Comparison of ENCODE assay signal across 35 cellular contexts in genomic region chr2:21371499-21372003, GRCh38.
DNase-seq lines count a peak whose midpoint lies in the region; ATAC-seq, FAIRE-seq and TF ChIP-seq lines count a peak whose summit lies in the region.
"Had no signal": no experiment of that assay in that cellular context is flagged by ENCODE, and none has a peak within 500 bp of the region (broad histone marks: within the 10 kb centered on the region; RNA-seq: fewer than 3 reads in every experiment).

No MANE protein-coding gene starts in this region.

- TF ChIP-seq POLR2A in HepG2 (IDR thresholded peaks at IDR 0.05; ENCODE audit: insufficient read depth in 1 of 2, low read depth in 2 of 2, low read length in 2 of 2) (no peak), right lobe of liver (IDR thresholded peaks at IDR 0.05) (no peak), IMR-90 (IDR thresholded peaks at IDR 0.05; ENCODE audit: low read depth, low read length) (no peak), K562 (conservative IDR thresholded peaks at IDR 0.05) (no peak)

- TF ChIP-seq RAD21 in HepG2 (CRISPR knock-in tag; IDR thresholded peaks at IDR 0.05) (no peak), IMR-90 (IDR thresholded peaks at IDR 0.05; ENCODE audit: low read length) (no peak), K562 (CRISPR knock-in tag; conservative IDR thresholded peaks at IDR 0.05 in 1 of 2, IDR thresholded peaks at IDR 0.05 in 1 of 2) (no peak)

- no peaks in the 10 kb centered on the region for H3K79me1 ChIP-seq in IMR-90 (ENCODE audit: low read depth in 1 of 2, low read length in 2 of 2)

- WGBS in HepG2 (ENCODE audit: low lambda C conversion rate), result 16% methylated on average over 5 of the region's 5 CpGs
- WGBS in right lobe of liver (ENCODE audit: insufficient coverage, low coverage, low lambda C conversion rate, missing lambda C conversion rate), result 63% methylated on average over 5 of the region's 5 CpGs
- 43% methylated on average over 1 of the region's 5 CpGs; no CpG with 5 or more reads in 1 of the 2 experiments for WGBS in IMR-90 (ENCODE audit: extremely low coverage in 2 of 2, insufficient read length in 1 of 2), 2 experiments
- WGBS in K562 (ENCODE audit: insufficient coverage, low coverage, missing lambda C conversion rate), result 0% methylated on average over 4 of the region's 5 CpGs

- H3K4me1 ChIP-seq in HepG2 (ENCODE audit: insufficient read depth, low read length) (no peaks in the 10 kb centered on the region), right lobe of liver (no peaks in the 10 kb centered on the region), HEK293 (ENCODE audit: control insufficient read depth, insufficient read depth, low read length) (no peaks in the 10 kb centered on the region), IMR-90 (ENCODE audit: control insufficient read depth, insufficient read depth, low read length) (no peaks in the 10 kb centered on the region), K562 (replicated peaks in 1 of 2; ENCODE audit: control insufficient read depth in 2 of 2, insufficient read depth in 2 of 2, low read length in 2 of 2) (no peaks in the 10 kb centered on the region)
- H3K4me1 ChIP-seq: A549; BLaER1; BLaER1 treated with 17β-estradiol and CSF1 and Interleukin-3, amounts not matched to agents 10 nM and 100 nM; Caco-2 had no signal

- H3K18ac ChIP-seq in IMR-90 (ENCODE audit: low read depth, low read length), result no peak overlapping the region

- TF ChIP-seq CTCF in HepG2 (CRISPR knock-in tag; IDR thresholded peaks at IDR 0.05) (no peak), right lobe of liver (IDR thresholded peaks at IDR 0.05) (no peak), HEK293 (tag by site-specific recombination; IDR thresholded peaks at IDR 0.05) (no peak), IMR-90 (conservative IDR thresholded peaks at IDR 0.05; ENCODE audit: low read depth, low read length) (no peak), K562 (IDR thresholded peaks at IDR 0.05 in 2 of 3, conservative IDR thresholded peaks at IDR 0.05 in 1 of 3; ENCODE audit: insufficient read depth in 2 of 3, low read depth in 1 of 3, low read length in 3 of 3) (no peak)

- DNase-seq in HepG2 (ENCODE audit: low spot score), result no peak
- DNase-seq in right lobe of liver, result no peak
- DNase-seq in IMR-90, result no peak
- DNase-seq in K562 (ENCODE audit: extremely low read depth in 1 of 4, low spot score in 3 of 4), result no peak
- no peak for DNase-seq in occipital lobe (lab: John Stamatoyannopoulos, UW)
- no peak for DNase-seq in NCI-H2029 treated with DMSO at 0.1 percent for 48 hours (lab: John Stamatoyannopoulos, UW)
- DNase-seq in GDM1 (lab: John Stamatoyannopoulos, UW), result no peak
- DNase-seq: 8988T; ACHN; AML-193; BE2C; C1 segment of cervical spinal cord; Caco-2; Calu3; CD4-positive, alpha-beta memory T cell; CD4-positive, alpha-beta T cell; CD4-positive, CD25-positive, alpha-beta regulatory T cell; CD8-positive, alpha-beta memory T cell; CD8-positive, alpha-beta T cell; COR-L47; DMS 273 treated with DMSO at 0.1 percent for 48 hours; DMS153; DMS53; DMS79; DMS79 treated with DMSO at 0.1 percent for 48 hours; DND-41; EL had no signal

- no peak overlapping the region for H2BK5ac ChIP-seq in IMR-90 (ENCODE audit: low read depth, low read length, poor library complexity, severe bottlenecking)

- no peak overlapping the region for H4K91ac ChIP-seq in IMR-90 (ENCODE audit: insufficient read depth, low read depth, low read length)

- H3K4me2 ChIP-seq in HepG2 (ENCODE audit: low read depth, low read length), result no peak overlapping the region
- no peak overlapping the region for H3K4me2 ChIP-seq in IMR-90 (ENCODE audit: low read depth, low read length)
- no peak overlapping the region for H3K4me2 ChIP-seq in K562 (ENCODE audit: insufficient read depth, low read length)
- H3K4me2 ChIP-seq: A549; BLaER1; BLaER1 treated with 17β-estradiol and CSF1 and Interleukin-3, amounts not matched to agents 10 nM and 100 nM had no signal

- H2AK5ac ChIP-seq in IMR-90 (ENCODE audit: low read depth, low read length), result no peak overlapping the region

- H3K27me3 ChIP-seq in HepG2 (ENCODE audit: control insufficient read depth in 1 of 2, insufficient read depth in 2 of 2, low read length in 2 of 2) (no peaks in the 10 kb centered on the region; a peak in 1 of 5 replicates), right lobe of liver (no peaks in the 10 kb centered on the region), IMR-90 (ENCODE audit: control insufficient read depth, insufficient read depth, low read length) (no peaks in the 10 kb centered on the region), K562 (ENCODE audit: control insufficient read depth in 2 of 2, insufficient read depth in 2 of 2, low read length in 2 of 2) (no peaks in the 10 kb centered on the region)
- H3K27me3 ChIP-seq: BE2C had no signal

- no peaks in the 10 kb centered on the region for H3K79me2 ChIP-seq in HepG2 (ENCODE audit: insufficient read depth, low read length)
- H3K79me2 ChIP-seq in K562 (ENCODE audit: control insufficient read depth, insufficient read depth, low read length), result no peaks in the 10 kb centered on the region

- H3K9me1 ChIP-seq in IMR-90 (ENCODE audit: insufficient read depth, low read length) (no peaks in the 10 kb centered on the region), K562 (ENCODE audit: control insufficient read depth, insufficient read depth, low read length) (no peaks in the 10 kb centered on the region)

- POLR2A ChIA-PET in HepG2 (lab: Yijun Ruan, JAX), result no interaction called here
- POLR2A ChIA-PET in HEK293 (lab: Yijun Ruan, JAX), result no interaction called here
- POLR2A ChIA-PET in IMR-90 (lab: Charles Lee; ENCODE audit: unreplicated experiment), result no interaction called here
- POLR2A ChIA-PET in K562 (lab: Yijun Ruan, JAX), result no interaction called here

- no peak overlapping the region for H2AK9ac ChIP-seq in IMR-90 (replicated peaks; ENCODE audit: low read depth, low read length, poor library complexity)

- H4K20me1 ChIP-seq in HepG2 (ENCODE audit: insufficient read depth, low read length), result no peaks in the 10 kb centered on the region
- H4K20me1 ChIP-seq in IMR-90 (ENCODE audit: insufficient read depth, low read length), result no peaks in the 10 kb centered on the region
- H4K20me1 ChIP-seq in K562 (replicated peaks; ENCODE audit: control insufficient read depth, insufficient read depth, low read length), result no peaks in the 10 kb centered on the region

- dilution Hi-C loops in IMR-90 (cut with HindIII; ENCODE audit: low sequenced_read_pairs, unreplicated experiment), result no loop called here

- BruUV-seq in HepG2 (replicated peaks; lab: Mats Ljungman, UMichigan), result no TSS peak
- BruUV-seq in IMR-90 (replicated peaks; lab: Mats Ljungman, UMichigan), result no TSS peak
- BruUV-seq in K562 (replicated peaks; lab: Mats Ljungman, UMichigan), result no TSS peak

- H3K4ac ChIP-seq in IMR-90 (ENCODE audit: low read depth, low read length), result no peak overlapping the region

- no peak overlapping the region for H3K23ac ChIP-seq in IMR-90 (ENCODE audit: low read depth, low read length)

- H4K5ac ChIP-seq in IMR-90 (ENCODE audit: low read depth, low read length), result no peak overlapping the region

- H2AFZ ChIP-seq in HepG2 (ENCODE audit: low read length) (no peak overlapping the region), IMR-90 (replicated peaks; ENCODE audit: low read length, poor library complexity) (no peak overlapping the region), K562 (ENCODE audit: low read depth, low read length) (no peak overlapping the region)

- H2BK15ac ChIP-seq in IMR-90 (ENCODE audit: low read depth, low read length), result no peak overlapping the region

- H3K56ac ChIP-seq in IMR-90 (ENCODE audit: extremely low read depth, insufficient read depth, low read length), result no peak overlapping the region

- FAIRE-seq in HepG2 (lab: Jason Lieb, UNC) (no peak), K562 (lab: Jason Lieb, UNC) (no peak)
- FAIRE-seq: A204.1, A549, D721Med had no signal

- TF ChIP-seq EP300 in HepG2 (IDR thresholded peaks at IDR 0.05; ENCODE audit: low read depth in 2 of 2, low read length in 2 of 2), result no peak
- TF ChIP-seq EP300 in HepG2 (CRISPR knock-in tag; IDR thresholded peaks at IDR 0.05; ENCODE audit: borderline replicate concordance), result no peak
- TF ChIP-seq EP300 in K562 (IDR thresholded peaks at IDR 0.05; ENCODE audit: low read length), result no peak

- intact Hi-C loops in HepG2 (cut with micrococcal nuclease; ENCODE audit: unreplicated experiment) (no loop called here), right lobe of liver (cut with DNase I) (no loop called here), IMR-90 (cut with micrococcal nuclease) (no loop called here), K562 (cut with micrococcal nuclease) (no loop called here)

- H3K27ac ChIP-seq in HepG2 (ENCODE audit: extremely low read length, insufficient read depth, low read length) (no peak overlapping the region), right lobe of liver (no peak overlapping the region), HEK293 (ENCODE audit: extremely low read depth, low read depth, low read length) (no peak overlapping the region), IMR-90 (ENCODE audit: insufficient read depth, low read length) (no peak overlapping the region), K562 (ENCODE audit: extremely low read depth, low read depth, low read length) (no peak overlapping the region)
- H3K27ac ChIP-seq: 22Rv1; A549; BLaER1; BLaER1 treated with 17β-estradiol and CSF1 and Interleukin-3, amounts not matched to agents 10 nM and 100 nM; C4-2B had no signal

- ATAC-seq in HepG2 (no peak), right lobe of liver (no peak), IMR-90 (ENCODE audit: low read depth) (no peak), K562 (no peak)
- ATAC-seq: A549; CD8-positive, alpha-beta T cell had no signal

- H2BK120ac ChIP-seq in IMR-90 (ENCODE audit: low read depth, low read length), result no peak overlapping the region

- no peaks in the 10 kb centered on the region for H3K9me3 ChIP-seq in HepG2 (ENCODE audit: low read length)
- no peaks in the 10 kb centered on the region for H3K9me3 ChIP-seq in right lobe of liver
- no peaks in the 10 kb centered on the region for H3K9me3 ChIP-seq in HEK293 (ENCODE audit: control insufficient read depth, insufficient read depth, low read depth, low read length)
- H3K9me3 ChIP-seq in IMR-90 (ENCODE audit: control insufficient read depth, insufficient read depth, low read length), result no peaks in the 10 kb centered on the region
- H3K9me3 ChIP-seq in K562 (replicated peaks; ENCODE audit: control insufficient read depth, insufficient read depth, low read depth, low read length), result no peaks in the 10 kb centered on the region
- H3K9me3 ChIP-seq: A549; BE2C; BLaER1; BLaER1 treated with 17β-estradiol and CSF1 and Interleukin-3, amounts not matched to agents 10 nM and 100 nM; Caco-2 had no signal

- no peak overlapping the region for H3K14ac ChIP-seq in IMR-90 (replicated peaks; ENCODE audit: low read depth, low read length)

- H3K36me3 ChIP-seq in HepG2 (replicated peaks in 1 of 2; ENCODE audit: control insufficient read depth in 1 of 2, insufficient read depth in 2 of 2, low read length in 2 of 2), result no peaks in the 10 kb centered on the region
- H3K36me3 ChIP-seq in right lobe of liver, result no peaks in the 10 kb centered on the region
- no peaks in the 10 kb centered on the region for H3K36me3 ChIP-seq in HEK293 (ENCODE audit: control insufficient read depth in 2 of 2, insufficient read depth in 1 of 2, low read length in 2 of 2)
- H3K36me3 ChIP-seq in IMR-90 (ENCODE audit: control insufficient read depth, insufficient read depth, low read length), result no peaks in the 10 kb centered on the region
- H3K36me3 ChIP-seq in K562 (ENCODE audit: control insufficient read depth, insufficient read depth, low read length), result no peaks in the 10 kb centered on the region
- H3K36me3 ChIP-seq: BE2C; BLaER1; BLaER1 treated with 17β-estradiol and CSF1 and Interleukin-3, amounts not matched to agents 10 nM and 100 nM had no signal

- peak overlapping the region; percentile 30; the same call in 1 of the 2 replicates for H2BK20ac ChIP-seq in IMR-90 (ENCODE audit: low read depth, low read length)

- CTCF ChIA-PET in HepG2 (lab: Yijun Ruan, JAX; ENCODE audit: low intra/inter-chr PET ratio, low total read pairs) (no interaction called here), HEK293 (lab: Yijun Ruan, JAX) (no interaction called here), IMR-90 (lab: Yijun Ruan, JAX) (no interaction called here), K562 (lab: Yijun Ruan, JAX; ENCODE audit: low intra/inter-chr PET ratio) (no interaction called here)

- in situ Hi-C loops in HepG2 (cut with HindIII; ENCODE audit: extremely low pct_ligation_motif_present, low pct_unique_long_range_greater_than_20kb) (no loop called here), IMR-90 (cut with MboI; ENCODE audit: low sequenced_read_pairs) (no loop called here), K562 (cut with MboI) (no loop called here)

- H3K4me3 ChIP-seq in HepG2 (replicated peaks in 1 of 3; ENCODE audit: insufficient read depth in 1 of 3, low read depth in 2 of 3, low read length in 3 of 3) (no peak overlapping the region), right lobe of liver (no peak overlapping the region), HEK293 (ENCODE audit: low read depth, low read length) (no peak overlapping the region), IMR-90 (ENCODE audit: insufficient read depth, low read depth, low read length) (no peak overlapping the region), K562 (no peak overlapping the region)
- H3K4me3 ChIP-seq: A549; BLaER1; BLaER1 treated with 17β-estradiol and CSF1 and Interleukin-3, amounts not matched to agents 10 nM and 100 nM had no signal

- no peak overlapping the region for H4K8ac ChIP-seq in IMR-90 (ENCODE audit: low read depth in 2 of 2, low read length in 2 of 2)

- no peak overlapping the region for H3K9ac ChIP-seq in HepG2 (ENCODE audit: insufficient read depth, low read depth, low read length)
- no peak overlapping the region for H3K9ac ChIP-seq in IMR-90 (ENCODE audit: low read depth, low read length)
- H3K9ac ChIP-seq in K562 (ENCODE audit: insufficient read depth in 1 of 2, low read depth in 2 of 2, low read length in 2 of 2), result no peak overlapping the region
- H3K9ac ChIP-seq: BLaER1; BLaER1 treated with 17β-estradiol and CSF1 and Interleukin-3, amounts not matched to agents 10 nM and 100 nM had no signal

Comparison
In these comparisons a context has a peak if more than half of its experiments do, and no peak if none do; other contexts are left out.
1. Of the 241 proteins assayed by ChIP-seq in both HepG2 and K562: peak only in HepG2: ARNT, PCBP1 and PCBP2; only in K562: none; in both: HNRNPK; in neither: 236; mixed calls (peak in some experiments, not most) for 1.